In genomic region chr5:144451187-144451973, GRCh38 we compare ENCODE assay signal across 19 cellular contexts.
DNase-seq lines count a peak whose midpoint lies in the region; ATAC-seq, FAIRE-seq and TF ChIP-seq lines count a peak whose summit lies in the region.
"Had no signal": no experiment of that assay in that cellular context is flagged by ENCODE, and none has a peak within 500 bp of the region (broad histone marks: within the 10 kb centered on the region; RNA-seq: fewer than 3 reads in every experiment).

No MANE protein-coding gene starts in this region.

- intact Hi-C loops in Caco-2 (cut with micrococcal nuclease; ENCODE audit: unreplicated experiment) (no loop called here), body of pancreas (cut with DNase I) (no loop called here), HepG2 (cut with micrococcal nuclease; ENCODE audit: unreplicated experiment) (no loop called here)

- H3K4me1 ChIP-seq in Caco-2: peaks cover 16% of the 10 kb centered on the region
- H3K4me1 ChIP-seq in body of pancreas: peaks cover 37% of the 10 kb centered on the region
- no peaks in the 10 kb centered on the region for H3K4me1 ChIP-seq in HepG2 (ENCODE audit: insufficient read depth, low read length)
- H3K4me1 ChIP-seq: Peyer's patch had no signal

- H3K9me3 ChIP-seq in Caco-2: no peaks in the 10 kb centered on the region
- H3K9me3 ChIP-seq in body of pancreas: no peaks in the 10 kb centered on the region
- H3K9me3 ChIP-seq in HepG2 (ENCODE audit: low read length): no peaks in the 10 kb centered on the region
- H3K9me3 ChIP-seq: Peyer's patch had no signal

- H3K9ac ChIP-seq in HepG2 (ENCODE audit: insufficient read depth, low read depth, low read length): no peak overlapping the region

- TF ChIP-seq CTCF in Caco-2 (IDR thresholded peaks at IDR 0.05; ENCODE audit: insufficient read depth in 1 of 2, low read depth in 1 of 2, low read length in 1 of 2, severe bottlenecking in 1 of 2, unreplicated experiment in 1 of 2) (no peak), body of pancreas (IDR thresholded peaks at IDR 0.05) (no peak), HepG2 (CRISPR knock-in tag; IDR thresholded peaks at IDR 0.05) (no peak)

- in situ Hi-C loops in HepG2 (cut with HindIII; ENCODE audit: extremely low pct_ligation_motif_present, low pct_unique_long_range_greater_than_20kb): no loop called here

- FAIRE-seq in HepG2 (lab: Jason Lieb, UNC): no peak
- FAIRE-seq: D721Med had no signal

- peaks cover 15% of the 10 kb centered on the region for H3K9me3 Mint-ChIP-seq in Caco-2 (ENCODE audit: unreplicated experiment)

- BruUV-seq in Caco-2 (replicated peaks; lab: Mats Ljungman, UMichigan): no TSS peak
- BruUV-seq in HepG2 (replicated peaks; lab: Mats Ljungman, UMichigan): no TSS peak

- no peak for TF ChIP-seq EP300 in HepG2 (IDR thresholded peaks at IDR 0.05; ENCODE audit: low read depth in 2 of 2, low read length in 2 of 2)
- TF ChIP-seq EP300 in HepG2 (CRISPR knock-in tag; IDR thresholded peaks at IDR 0.05; ENCODE audit: borderline replicate concordance): no peak

- no peaks in the 10 kb centered on the region for H3K79me2 ChIP-seq in HepG2 (ENCODE audit: insufficient read depth, low read length)

- DNase-seq in Caco-2: peak in 1 of 2 experiments; percentile 35
- DNase-seq in NCI-H69 (lab: John Stamatoyannopoulos, UW): peak; percentile 61
- no peak for DNase-seq in body of pancreas
- no peak for DNase-seq in HepG2 (ENCODE audit: low spot score)
- DNase-seq in SHP77 treated with DMSO at 0.1 percent for 48 hours (lab: John Stamatoyannopoulos, UW): no peak
- no peak for DNase-seq in stimulated activated CD4-positive, alpha-beta T cell treated with anti-CD3 and anti-CD28 coated beads, Interleukin-4, amount 100 ng/mL, for 4 hours
- DNase-seq: AML-193; CD4-positive, CD25-positive, alpha-beta regulatory T cell; DMS79 treated with DMSO at 0.1 percent for 48 hours; GDM1; H7; NCI-H1436 treated with DMSO at 0.1 percent for 48 hours; NCI-H2081 treated with DMSO at 0.1 percent for 48 hours; NCI-H226; Peyer's patch; Right ventricle myocardium superior had no signal

- no peak overlapping the region for H2AFZ ChIP-seq in HepG2 (ENCODE audit: low read length)

- H4K20me1 ChIP-seq in HepG2 (ENCODE audit: insufficient read depth, low read length): no peaks in the 10 kb centered on the region

- peaks cover 18% of the 10 kb centered on the region for H3K4me1 Mint-ChIP-seq in Caco-2 (ENCODE audit: low read depth, unreplicated experiment)
- H3K4me1 Mint-ChIP-seq: CD4-positive, CD25-positive, alpha-beta regulatory T cell had no signal

- CTCF ChIA-PET in Caco-2 (lab: Charles Lee): no interaction called here
- CTCF ChIA-PET in HepG2 (lab: Yijun Ruan, JAX; ENCODE audit: low intra/inter-chr PET ratio, low total read pairs): no interaction called here

- H3K27ac ChIP-seq in body of pancreas (peak overlapping the region; percentile 45 to 73 (median 56)), HepG2 (ENCODE audit: extremely low read length, insufficient read depth, low read length) (no peak overlapping the region)
- H3K27ac ChIP-seq: Peyer's patch had no signal

- H3K4me2 ChIP-seq in HepG2 (ENCODE audit: low read depth, low read length): no peak overlapping the region

- no peaks in the 10 kb centered on the region for H3K27me3 Mint-ChIP-seq in Caco-2 (ENCODE audit: insufficient read depth, unreplicated experiment)
- H3K27me3 Mint-ChIP-seq: CD4-positive, CD25-positive, alpha-beta regulatory T cell had no signal

- no peak for TF ChIP-seq RAD21 in HepG2 (CRISPR knock-in tag; IDR thresholded peaks at IDR 0.05)

- no peaks in the 10 kb centered on the region for H3K36me3 ChIP-seq in Caco-2 (ENCODE audit: control insufficient read depth, insufficient read depth, low read length)
- H3K36me3 ChIP-seq in body of pancreas (replicated peaks in 1 of 2; ENCODE audit: insufficient read depth in 1 of 2, low read depth in 2 of 2): no peaks in the 10 kb centered on the region
- H3K36me3 ChIP-seq in HepG2 (replicated peaks in 1 of 2; ENCODE audit: control insufficient read depth in 1 of 2, insufficient read depth in 2 of 2, low read length in 2 of 2): no peaks in the 10 kb centered on the region
- H3K36me3 ChIP-seq: Peyer's patch had no signal

- POLR2A ChIA-PET in Caco-2 (lab: Charles Lee) (no interaction called here), HepG2 (lab: Yijun Ruan, JAX) (no interaction called here)

- peaks cover 5% of the 10 kb centered on the region for H3K36me3 Mint-ChIP-seq in Caco-2 (ENCODE audit: insufficient read depth, unreplicated experiment)
- H3K36me3 Mint-ChIP-seq: CD4-positive, CD25-positive, alpha-beta regulatory T cell had no signal

- TF ChIP-seq POLR2A in body of pancreas (IDR thresholded peaks at IDR 0.05) (no peak), HepG2 (IDR thresholded peaks at IDR 0.05; ENCODE audit: insufficient read depth in 1 of 2, low read depth in 2 of 2, low read length in 2 of 2) (no peak)

- 17 to 22% methylated on average over 2 of the region's 2 CpGs for WGBS in body of pancreas, 2 donors
- 4% methylated on average over 2 of the region's 2 CpGs for WGBS in HepG2 (ENCODE audit: low lambda C conversion rate)

- peak; percentile 45 for ATAC-seq in body of pancreas
- no peak for ATAC-seq in HepG2
- no peak for ATAC-seq in GM21423 (IDR thresholded peaks at IDR 0.05; ENCODE audit: unreplicated experiment)
- ATAC-seq in HG03520 (IDR thresholded peaks at IDR 0.05; ENCODE audit: unreplicated experiment): no peak

- no peak overlapping the region for H3K4me3 Mint-ChIP-seq in Caco-2 (ENCODE audit: unreplicated experiment)
- H3K4me3 Mint-ChIP-seq: CD4-positive, CD25-positive, alpha-beta regulatory T cell had no signal

- H3K4me3 ChIP-seq in Caco-2 (ENCODE audit: low read depth, low read length): no peak overlapping the region
- no peak overlapping the region for H3K4me3 ChIP-seq in body of pancreas
- no peak overlapping the region for H3K4me3 ChIP-seq in HepG2 (replicated peaks in 1 of 3; ENCODE audit: insufficient read depth in 1 of 3, low read depth in 2 of 3, low read length in 3 of 3)
- H3K4me3 ChIP-seq: Peyer's patch had no signal

- no peaks in the 10 kb centered on the region for H3K27me3 ChIP-seq in Caco-2 (replicated peaks; ENCODE audit: control insufficient read depth, insufficient read depth, low read length)
- H3K27me3 ChIP-seq in body of pancreas: no peaks in the 10 kb centered on the region
- H3K27me3 ChIP-seq in HepG2 (ENCODE audit: control insufficient read depth in 1 of 2, insufficient read depth in 2 of 2, low read length in 2 of 2): no peaks in the 10 kb centered on the region
- H3K27me3 ChIP-seq: Peyer's patch had no signal

- H3K27ac Mint-ChIP-seq in Caco-2 (ENCODE audit: unreplicated experiment): peak overlapping the region; percentile 60
- H3K27ac Mint-ChIP-seq: CD4-positive, CD25-positive, alpha-beta regulatory T cell had no signal

TF ChIP-seq in HepG2, 621 proteins besides CTCF, POLR2A, EP300 and RAD21:
- no peak for TF ChIP-seq ZNF20 (CRISPR knock-in tag; IDR thresholded peaks at IDR 0.05)
- TF ChIP-seq CEBPB (IDR thresholded peaks at IDR 0.05; ENCODE audit: borderline replicate concordance, low read depth, low read length): peak; percentile 61; the same call in 1 of the 2 replicates
- TF ChIP-seq ATF4 (CRISPR knock-in tag; IDR thresholded peaks at IDR 0.05): peak in 1 of 2 experiments; percentile 97; a peak in 2 of 4 replicates
- 0 out of 2 replicates have a peak, but pooled peaks have one; percentile 13 for TF ChIP-seq GATAD2A (CRISPR knock-in tag; IDR thresholded peaks at IDR 0.05)
- no peak for TF ChIP-seq MAZ (IDR thresholded peaks at IDR 0.05; ENCODE audit: borderline replicate concordance, low read depth, low read length)
- TF ChIP-seq MAZ (CRISPR knock-in tag; IDR thresholded peaks at IDR 0.05; ENCODE audit: low read depth): no peak
- TF ChIP-seq SMAD1 (CRISPR knock-in tag; IDR thresholded peaks at IDR 0.05; ENCODE audit: borderline replicate concordance, low read depth): no peak
- TF ChIP-seq CEBPG (CRISPR knock-in tag; IDR thresholded peaks at IDR 0.05): peak; percentile 65
TF ChIP-seq in HepG2: peak in this region for 4.
